ENCODE assay signal across 25 cellular contexts in the genomic region with DNA sequence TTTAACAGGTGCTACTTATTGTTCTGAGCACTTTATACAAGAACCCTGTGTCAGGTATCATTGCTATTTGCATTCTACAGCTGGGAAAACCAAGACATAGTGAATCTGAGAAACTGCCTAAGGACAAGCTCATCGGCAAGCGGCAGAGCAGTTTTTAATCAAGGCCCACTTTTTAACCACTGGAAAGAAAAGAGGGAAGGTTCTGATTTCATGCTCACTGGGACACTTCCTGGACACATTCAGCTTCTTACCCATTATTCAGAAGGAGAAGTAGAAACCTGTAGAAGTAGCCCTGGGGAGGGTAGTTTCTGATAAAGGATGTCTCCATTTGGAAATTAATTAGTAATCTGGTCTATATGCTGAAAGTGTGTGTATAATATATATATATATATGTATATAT. TPM values are rescaled to one million over a fixed set of nuclear protein-coding genes. Genes with fewer than 3 reads are reported as not detected.
A peak's percentile ranks its signal among the peaks of the same experiment; 100 is the strongest.
DNase-seq lines count a peak whose midpoint lies in the region; ATAC-seq and TF ChIP-seq lines count a peak whose summit lies in the region.
"Had no signal": no experiment of that assay in that cellular context is flagged by ENCODE, and none has a peak within 500 bp of the region (broad histone marks: within the 10 kb centered on the region; RNA-seq: fewer than 3 reads in every experiment).

No MANE protein-coding gene starts in this region.

- H3K4me3 ChIP-seq in PC-9 (peak overlapping the region; percentile 58; the same call in 1 of the 2 replicates), esophagus muscularis mucosa (no peak overlapping the region), suprapubic skin (no peak overlapping the region)
- H3K4me3 ChIP-seq: uterus had no signal

- peak overlapping the region; percentile 74 for H3K4me2 ChIP-seq in PC-9

- peak overlapping the region; percentile 62 for H3K27ac ChIP-seq in PC-9
- no peak overlapping the region for H3K27ac ChIP-seq in esophagus muscularis mucosa (replicated peaks in 1 of 4)
- peak overlapping the region; percentile 73 for H3K27ac ChIP-seq in suprapubic skin
- H3K27ac ChIP-seq: HL-60, thoracic aorta had no signal

- peaks cover 14% of the 10 kb centered on the region; the same call in 1 of the 2 replicates for H3F3A ChIP-seq in PC-9 (ENCODE audit: insufficient read depth, low read depth)

- ATAC-seq in HG02623 (IDR thresholded peaks at IDR 0.05; ENCODE audit: unreplicated experiment): no peak
- ATAC-seq: activated CD8-positive, alpha-beta T cell treated with anti-CD3 and anti-CD28 coated beads for 36 hours; HepG2; naive thymus-derived CD8-positive, alpha-beta T cell had no signal

- no peaks in the 10 kb centered on the region; the same call in 1 of the 2 replicates for H3K9me3 ChIP-seq in PC-9 (ENCODE audit: insufficient read depth, low read depth)
- H3K9me3 ChIP-seq in esophagus muscularis mucosa: no peaks in the 10 kb centered on the region
- H3K9me3 ChIP-seq in suprapubic skin: no peaks in the 10 kb centered on the region
- H3K9me3 ChIP-seq: thoracic aorta, uterus had no signal

- no peak for TF ChIP-seq CTCF in PC-9 (conservative IDR thresholded peaks at IDR 0.05)
- TF ChIP-seq CTCF in esophagus muscularis mucosa (IDR thresholded peaks at IDR 0.05): no peak
- no peak for TF ChIP-seq CTCF in suprapubic skin (IDR thresholded peaks at IDR 0.05)

- TF ChIP-seq EP300 in esophagus muscularis mucosa (IDR thresholded peaks at IDR 0.05) (no peak), suprapubic skin (IDR thresholded peaks at IDR 0.05) (no peak)

- no peaks in the 10 kb centered on the region for H4K20me1 ChIP-seq in PC-9 (ENCODE audit: insufficient read depth)

- H3K4me1 ChIP-seq in PC-9 (replicated peaks; ENCODE audit: insufficient read depth): peaks cover 27% of the 10 kb centered on the region
- H3K4me1 ChIP-seq in esophagus muscularis mucosa: peaks cover 0 to 11% (median 6%) of the 10 kb centered on the region in 4 donors
- peaks cover 27% of the 10 kb centered on the region for H3K4me1 ChIP-seq in suprapubic skin
- H3K4me1 ChIP-seq: uterus had no signal

- no TSS peak for BruUV-seq in PC-9 (replicated peaks; lab: Mats Ljungman, UMichigan)

- no peaks in the 10 kb centered on the region for H3K9me2 ChIP-seq in PC-9 (ENCODE audit: insufficient read depth)

- no peaks in the 10 kb centered on the region for H3K79me2 ChIP-seq in PC-9 (ENCODE audit: low read depth)

- no peak for TF ChIP-seq POLR2A in esophagus muscularis mucosa (IDR thresholded peaks at IDR 0.05; ENCODE audit: low read depth)
- TF ChIP-seq POLR2A in suprapubic skin (IDR thresholded peaks at IDR 0.05): no peak

- H2AFZ ChIP-seq in PC-9: no peak overlapping the region; the same call in 1 of the 2 replicates

- no peaks in the 10 kb centered on the region for H3K36me3 ChIP-seq in PC-9 (ENCODE audit: low read depth)
- H3K36me3 ChIP-seq in esophagus muscularis mucosa: no peaks in the 10 kb centered on the region
- no peaks in the 10 kb centered on the region for H3K36me3 ChIP-seq in suprapubic skin
- H3K36me3 ChIP-seq: thoracic aorta, uterus had no signal

- intact Hi-C loops in PC-9 (cut with micrococcal nuclease; ENCODE audit: unreplicated experiment): loop anchor here (5.0 kb wide), 1 partner anchor 226 kb away; a partner anchor contains a TSS
- intact Hi-C loops in esophagus muscularis mucosa (cut with DNase I): no loop called here

- CTCF ChIA-PET in PC-9 (lab: Charles Lee): no interaction called here

- POLR2A ChIA-PET in PC-9 (lab: Charles Lee; ENCODE audit: unreplicated experiment): interaction anchor here (0.8 kb wide), 1 partner anchor 38 kb away, joined by 11 read pairs; no protein-coding TSS in a partner anchor

- no peaks in the 10 kb centered on the region for H3K27me3 ChIP-seq in PC-9 (ENCODE audit: insufficient read depth, low read depth)
- H3K27me3 ChIP-seq in esophagus muscularis mucosa: peaks cover 0 to 12% (median 0%) of the 10 kb centered on the region in 4 donors
- no peaks in the 10 kb centered on the region for H3K27me3 ChIP-seq in suprapubic skin
- H3K27me3 ChIP-seq: uterus had no signal

- DNase-seq in NCI-H510A treated with DMSO at 0.1 percent for 48 hours (lab: John Stamatoyannopoulos, UW): peak; percentile 63
- DNase-seq in NCI-H510A (lab: John Stamatoyannopoulos, UW): no peak
- DNase-seq in PC-9: no peak
- DNase-seq in esophagus muscularis mucosa (ENCODE audit: extremely low spot score): peak; percentile 66
- no peak for DNase-seq in suprapubic skin (ENCODE audit: low spot score in 2 of 2)
- no peak for DNase-seq in anterior cingulate cortex (lab: John Stamatoyannopoulos, UW)
- no peak for DNase-seq in NCI-H1694 treated with DMSO at 0.1 percent for 48 hours (lab: John Stamatoyannopoulos, UW)
- DNase-seq: activated CD8-positive, alpha-beta memory T cell treated with anti-CD3 and anti-CD28 coated beads, Interleukin-2, amount 50 U/mL, for 48 hours; activated CD8-positive, alpha-beta T cell treated with anti-CD3 and anti-CD28 coated beads for 36 hours; activated naive CD4-positive, alpha-beta T cell treated with Interleukin-2 at 50 U/mL for 16 hours; AML-193; CD4-positive, CD25-positive, alpha-beta regulatory T cell; Karpas-422; midbrain; naive thymus-derived CD8-positive, alpha-beta T cell; NCI-H524; nucleus accumbens; SHP77 treated with DMSO at 0.1 percent for 48 hours; stimulated activated CD8-positive, alpha-beta memory T cell treated with anti-CD3 and anti-CD28 coated beads, Interleukin-4, amount 100 ng/mL, for 48 hours had no signal

- 75% methylated on average over 2 of the region's 2 CpGs for WGBS in esophagus muscularis mucosa
- 52% methylated on average over 2 of the region's 2 CpGs for WGBS in suprapubic skin

RNA-seq across cellular contexts. Expression of a gene that starts 2.5 kb away (rescaled TPM):
- total RNA-seq in PC-9 (2021) (3.3 and 3.4 TPM in 2 replicates), esophagus muscularis mucosa (10 to 100 TPM in 1 of 4 donors, 1 to 10 TPM in 3; 5.8 to 14.7 (median 8.4) TPM), suprapubic skin (10 to 100 TPM; 21.7 to 47.2 (median 36.2) TPM)
- total RNA-seq: activated CD8-positive, alpha-beta T cell treated with anti-CD3 and anti-CD28 coated beads for 36 hours; activated T-helper 1 cell treated with anti-CD3 and anti-CD28 coated beads, Interleukin-12 subunit alpha, Interleukin-12 subunit beta, Interleukin-2, Interleukin-4 antibody, amounts not matched to agents 30 ng/mL and 10 ng/mL and 1 ng/mL, durations not matched to agents 14 hours and 24 hours and 36 hours; CD4-positive, CD25-positive, alpha-beta regulatory T cell; naive thymus-derived CD8-positive, alpha-beta T cell had no signal

Comparison
In these comparisons a context has a peak if more than half of its experiments do, and no peak if none do; other contexts are left out.
1. DNase-seq: peak in NCI-H510A treated with DMSO at 0.1 percent for 48 hours (single experiment) and esophagus muscularis mucosa (single experiment); none in NCI-H510A (single experiment), PC-9 (0 of 2), suprapubic skin (0 of 2), anterior cingulate cortex (0 of 58) and NCI-H1694 treated with DMSO at 0.1 percent for 48 hours (single experiment).
2. H3K27ac ChIP-seq: peak in PC-9 (single experiment) and suprapubic skin (single experiment); none in esophagus muscularis mucosa (0 of 4).